26 cellular contexts compared by ENCODE assay signal in genomic region chr14:95491936-95492608, GRCh38.
"Had no signal": no experiment of that assay in that cellular context is flagged by ENCODE, and none has a peak within 500 bp of the region (broad histone marks: within the 10 kb centered on the region; RNA-seq: fewer than 3 reads in every experiment).

No MANE protein-coding gene starts in this region.

- H3K9me3 ChIP-seq: esophagus muscularis mucosa, heart left ventricle, lower lobe of right lung, psoas muscle, transverse colon had no signal

- H3K27me3 ChIP-seq: foreskin keratinocyte, heart left ventricle, neural progenitor cell, transverse colon had no signal

- H3K27me3 Mint-ChIP-seq: dendritic cell treated with granulocyte-macrophage colony-stimulating factor and Interleukin-4, amounts not matched to agents 40 ng/mL and 50 ng/mL, for 4 days had no signal

- FAIRE-seq: astrocyte had no signal

- H3K27ac Mint-ChIP-seq: dendritic cell treated with granulocyte-macrophage colony-stimulating factor and Interleukin-4, amounts not matched to agents 40 ng/mL and 50 ng/mL, for 4 days; natural killer cell; neural progenitor cell had no signal

- H3K36me3 ChIP-seq: esophagus muscularis mucosa, lower lobe of right lung, neural progenitor cell, transverse colon had no signal

- H3K9ac ChIP-seq: neural progenitor cell, parathyroid adenoma had no signal

- H3K9me3 Mint-ChIP-seq: dendritic cell treated with granulocyte-macrophage colony-stimulating factor and Interleukin-4, amounts not matched to agents 40 ng/mL and 50 ng/mL, for 4 days; natural killer cell had no signal

- H3K36me3 Mint-ChIP-seq: natural killer cell, neural progenitor cell had no signal

- H3K4me3 Mint-ChIP-seq: dendritic cell treated with granulocyte-macrophage colony-stimulating factor and Interleukin-4, amounts not matched to agents 40 ng/mL and 50 ng/mL, for 4 days; natural killer cell; neural progenitor cell had no signal

- H3K4me1 ChIP-seq: parathyroid adenoma had no signal

- ATAC-seq: left lobe of liver, lower lobe of right lung, natural killer cell, psoas muscle had no signal

- H3K4me3 ChIP-seq: esophagus muscularis mucosa, heart left ventricle, lower lobe of right lung, neural progenitor cell, psoas muscle, smooth muscle cell, transverse colon had no signal

- DNase-seq: activated CD4-positive, alpha-beta T cell treated with anti-CD3 and anti-CD28 coated beads for 4 hours; activated CD4-positive, alpha-beta T cell treated with anti-CD3 and anti-CD28 coated beads, Interleukin-2, amount 50 U/mL, for 4 hours; activated CD4-positive, CD25-positive, alpha-beta regulatory T cell; activated CD8-positive, alpha-beta memory T cell treated with anti-CD3 and anti-CD28 coated beads for 24 hours; activated gamma-delta T cell treated with Interleukin-2 at 50 U/mL for 16 hours; activated naive CD4-positive, alpha-beta T cell treated with anti-CD3 and anti-CD28 coated beads, Interleukin-2, amount 50 U/mL, for 16 hours; amniotic stem cell; caudate nucleus; foreskin keratinocyte; heart left ventricle; kidney glomerular epithelial cell; lower lobe of right lung; mesenchymal stem cell; natural killer cell; occipital lobe; psoas muscle; stimulated activated CD4-positive, alpha-beta T cell treated with anti-CD3 and anti-CD28 coated beads, Interleukin-1b, Interleukin-23, amount 100 ng/mL, for 48 hours; stimulated activated naive CD4-positive, alpha-beta T cell; transverse colon had no signal

- H3K27ac ChIP-seq: foreskin keratinocyte, lower lobe of right lung, neural progenitor cell, parathyroid adenoma, psoas muscle had no signal
